10 cellular contexts compared by ENCODE assay signal in genomic region chr17:68289473-68289872, GRCh38. TPM values are rescaled to one million over a fixed set of nuclear protein-coding genes. Genes with fewer than 3 reads are reported as not detected.
DNase-seq lines count a peak whose midpoint lies in the region; ATAC-seq and TF ChIP-seq lines count a peak whose summit lies in the region.
"Had no signal": no experiment of that assay in that cellular context is flagged by ENCODE, and none has a peak within 500 bp of the region (broad histone marks: within the 10 kb centered on the region; RNA-seq: fewer than 3 reads in every experiment).

No MANE protein-coding gene starts in this region.

- peak overlapping the region; percentile 81 for H3K4me2 ChIP-seq in DND-41 (ENCODE audit: insufficient read depth, low read length)
- peak overlapping the region; percentile 97 for H3K4me2 ChIP-seq in neural progenitor cell

- H3K36me3 ChIP-seq in DND-41 (ENCODE audit: insufficient read depth, low read length) (no peaks in the 10 kb centered on the region), neural progenitor cell (no peaks in the 10 kb centered on the region)
- H3K36me3 ChIP-seq: tibial artery had no signal

- H3K4me1 Mint-ChIP-seq in neural progenitor cell: peaks cover 26% of the 10 kb centered on the region

- H4K20me1 ChIP-seq in DND-41 (ENCODE audit: insufficient read depth, low read length) (no peaks in the 10 kb centered on the region), neural progenitor cell (ENCODE audit: low read depth) (peaks cover 9% of the 10 kb centered on the region)

- no peak for ATAC-seq in DND-41 (ENCODE audit: insufficient read depth, low read depth)
- ATAC-seq in GM21576 (IDR thresholded peaks at IDR 0.05; ENCODE audit: unreplicated experiment): no peak
- no peak for ATAC-seq in left lobe of liver
- ATAC-seq in GM18873 (IDR thresholded peaks at IDR 0.05; ENCODE audit: low FRiP score, unreplicated experiment): no peak

- peak overlapping the region; percentile 89 for H3K9ac ChIP-seq in DND-41 (ENCODE audit: low read depth, low read length)
- no peak overlapping the region for H3K9ac ChIP-seq in neural progenitor cell

- intact Hi-C loops in dorsolateral prefrontal cortex (cut with DNase I): no loop called here

- H3K4me3 ChIP-seq in DND-41 (ENCODE audit: low read depth in 1 of 2, low read length in 2 of 2) (peak overlapping the region in 1 of 2 experiments; percentile 67; a peak in 1 of 4 replicates), dorsolateral prefrontal cortex (peak overlapping the region in 56 of 59 donors; percentile 44 to 83 (median 69)), neural progenitor cell (no peak overlapping the region)

- DNase-seq in DND-41 (no peak), M059J (ENCODE audit: low read depth) (peak; percentile 60), dorsolateral prefrontal cortex (no peak), neural progenitor cell (ENCODE audit: low spot score) (no peak), AG08395 (ENCODE audit: low spot score) (no peak), left lobe of liver (ENCODE audit: low spot score) (no peak)
- DNase-seq: effector CD4-positive, alpha-beta T cell; tibial artery had no signal

- no peaks in the 10 kb centered on the region for H3K9me3 ChIP-seq in DND-41 (ENCODE audit: insufficient read depth, low read length, severe bottlenecking)
- H3K9me3 ChIP-seq in neural progenitor cell (ENCODE audit: low read depth): no peaks in the 10 kb centered on the region
- H3K9me3 ChIP-seq: tibial artery had no signal

- peaks cover 23% of the 10 kb centered on the region for H3K27me3 Mint-ChIP-seq in neural progenitor cell (ENCODE audit: insufficient read depth, low read depth)

- H3K27me3 ChIP-seq in DND-41 (ENCODE audit: insufficient read depth, low read length, poor library complexity) (no peaks in the 10 kb centered on the region), dorsolateral prefrontal cortex (peaks cover 0 to 41% (median 0%) of the 10 kb centered on the region in 45 donors), neural progenitor cell (peaks cover 67% of the 10 kb centered on the region)

- H3K4me1 ChIP-seq in DND-41 (ENCODE audit: insufficient read depth, low read length): peaks cover 48% of the 10 kb centered on the region
- peaks cover 29% of the 10 kb centered on the region for H3K4me1 ChIP-seq in neural progenitor cell

- no peak overlapping the region for H3K27ac Mint-ChIP-seq in neural progenitor cell

- no peaks in the 10 kb centered on the region for H3K36me3 Mint-ChIP-seq in neural progenitor cell

- no peaks in the 10 kb centered on the region for H3K9me3 Mint-ChIP-seq in neural progenitor cell

- peak overlapping the region; percentile 96 for H3K4me3 Mint-ChIP-seq in neural progenitor cell

- no peak for TF ChIP-seq CTCF in DND-41 (IDR thresholded peaks at IDR 0.05; ENCODE audit: borderline replicate concordance, extremely low read depth, low read length, poor library complexity, severe bottlenecking)
- no peak for TF ChIP-seq CTCF in dorsolateral prefrontal cortex (IDR thresholded peaks at IDR 0.05 in 54 of 56, conservative IDR thresholded peaks at IDR 0.05 in 2 of 56; ENCODE audit: low read depth in 1 of 56, partially characterized antibody in 56 of 56)
- TF ChIP-seq CTCF in neural progenitor cell (IDR thresholded peaks at IDR 0.05): no peak

- H3K79me2 ChIP-seq in DND-41 (ENCODE audit: insufficient read depth, low read length) (peaks cover 45% of the 10 kb centered on the region), neural progenitor cell (ENCODE audit: low read depth) (no peaks in the 10 kb centered on the region)

- H2AFZ ChIP-seq in DND-41 (ENCODE audit: low read depth, low read length): no peak overlapping the region
- H2AFZ ChIP-seq in neural progenitor cell (replicated peaks): no peak overlapping the region

- H3K27ac ChIP-seq in DND-41 (ENCODE audit: low read length) (peak overlapping the region; percentile 93; the same call in 1 of the 2 replicates), dorsolateral prefrontal cortex (peak overlapping the region in 44 of 59 donors; percentile 6 to 95 (median 78)), neural progenitor cell (no peak overlapping the region)
- H3K27ac ChIP-seq: tibial artery had no signal

- H3F3A ChIP-seq in neural progenitor cell (ENCODE audit: low read depth): peaks cover 55% of the 10 kb centered on the region

RNA-seq across cellular contexts. Expression of gene SLC16A6, which starts 1.5 kb away (rescaled TPM):
- 0.20 and 2.6 TPM in 2 replicates for total RNA-seq in M059J (2014; rRNA removed; shearing (Covaris generic))
- total RNA-seq in dorsolateral prefrontal cortex (10 to 100 TPM in 5 of 120 experiments, 1 to 10 TPM in 115; 1.2 to 16.0 (median 5.8) TPM), neural progenitor cell (ENCODE audit: low replicate concordance) (0.09 and 0.19 TPM in 2 replicates), left lobe of liver (0.40 TPM)

RNA-seq across cellular contexts. Expression of gene ARSG, which starts 1.8 kb away (rescaled TPM):
- 0.86 and 3.5 TPM in 2 replicates for total RNA-seq in M059J (2014; rRNA removed; shearing (Covaris generic))
- total RNA-seq in dorsolateral prefrontal cortex (10 to 100 TPM in 116 of 120 experiments, 1 to 10 TPM in 4; 8.1 to 27.0 (median 16.6) TPM), neural progenitor cell (ENCODE audit: low replicate concordance) (19.5 and 20.0 TPM in 2 replicates), left lobe of liver (3.4 TPM)

RNA-seq across cellular contexts. Expression of gene AMZ2, which starts 41.6 kb away (rescaled TPM):
- 96.3 and 118 TPM in 2 replicates for total RNA-seq in M059J (2014; rRNA removed; shearing (Covaris generic))
- total RNA-seq in dorsolateral prefrontal cortex: 100 to 1,000 TPM in 98 of 120 experiments, 10 to 100 TPM in 22; 77.7 to 163 (median 118) TPM
- total RNA-seq in neural progenitor cell (ENCODE audit: low replicate concordance): 99.0 and 150 TPM in 2 replicates
- 21.1 TPM for total RNA-seq in left lobe of liver
